ENCODE assay signal across 8 cellular contexts in the genomic region with DNA sequence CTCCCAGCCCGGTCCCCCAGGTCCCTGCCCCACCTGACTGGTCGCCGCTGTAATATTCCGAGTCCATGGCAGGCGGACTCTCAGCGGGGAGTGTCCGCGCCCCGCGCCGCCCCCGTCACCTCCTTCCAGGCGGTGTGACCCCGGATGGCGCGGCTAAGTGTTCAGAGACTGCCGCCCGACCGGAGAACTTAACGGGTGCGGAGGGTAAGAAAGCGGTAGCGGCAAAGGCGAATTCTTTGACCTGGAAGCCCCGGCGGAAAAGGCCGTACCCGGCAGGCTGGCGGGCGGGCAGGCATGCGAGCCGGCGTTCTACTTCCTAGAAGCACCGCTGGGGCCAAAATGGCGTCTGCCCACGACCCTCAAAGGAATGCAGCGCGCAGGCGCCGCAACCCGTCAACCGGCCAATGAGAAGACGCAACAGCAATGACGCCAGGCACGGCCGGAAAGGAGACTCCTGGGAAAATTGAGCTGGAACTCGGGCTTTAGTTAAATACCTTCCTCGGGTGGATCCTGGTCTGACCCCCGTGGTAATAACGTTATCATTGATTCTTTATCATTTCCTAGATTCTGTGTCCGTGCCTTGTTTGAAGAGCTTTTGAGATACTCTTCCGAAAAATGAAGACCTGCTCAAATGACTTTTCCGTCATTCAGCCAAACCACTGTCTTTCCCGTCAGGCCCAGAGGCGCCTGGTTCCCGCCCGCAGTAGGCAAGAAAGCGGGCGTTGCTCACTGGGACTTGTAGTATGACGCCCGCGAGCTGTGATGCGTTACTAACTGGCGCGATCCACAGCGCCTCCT.
DNase-seq lines count a peak whose midpoint lies in the region; ATAC-seq and TF ChIP-seq lines count a peak whose summit lies in the region.

A gene (minus strand): TSS at position 348 of the 798 bp plus-strand sequence. CDS start 281 bp downstream, at position 67.

- no peaks in the 10 kb centered on the region for H3K27me3 Mint-ChIP-seq in central memory CD8-positive, alpha-beta T cell

- H3K9me3 Mint-ChIP-seq in central memory CD8-positive, alpha-beta T cell = no peaks in the 10 kb centered on the region

- peaks cover 40% of the 10 kb centered on the region for H3K4me1 Mint-ChIP-seq in central memory CD8-positive, alpha-beta T cell

- no peak for TF ChIP-seq CTCF in AG09319 (IDR thresholded peaks at IDR 0.05; ENCODE audit: low read depth, low read length)

- DNase-seq in AG09319 (ENCODE audit: extremely low read depth, low read depth) (peak; percentile 89), NCI-H446 (lab: John Stamatoyannopoulos, UW) (peak; percentile 95 to 97), iris pigment epithelial cell (ENCODE audit: low read depth) (peak; percentile 97)
- peak; percentile 85 for DNase-seq in activated CD4-positive, CD25-positive, alpha-beta regulatory T cell treated with anti-CD3 and anti-CD28 coated beads, Interleukin-2, amount 50 U/mL, for 16 hours (ENCODE audit: low read depth, low spot score)
- peak; percentile 85 to 86 for DNase-seq in central memory CD8-positive, alpha-beta T cell (ENCODE audit: low spot score in 2 of 2)
- DNase-seq in stimulated activated CD4-positive, alpha-beta T cell treated with anti-CD3 and anti-CD28 coated beads, Interleukin-12 subunit alpha, Interleukin-12 subunit beta, amount 100 ng/mL, for 24 hours (ENCODE audit: low read depth in 2 of 2) = peak; percentile 84 to 88

- H3K4me3 Mint-ChIP-seq in central memory CD8-positive, alpha-beta T cell = peak within 1 kb of the TSS; percentile 86

- ATAC-seq in GM19025 (IDR thresholded peaks at IDR 0.05; ENCODE audit: low read depth, unreplicated experiment) (peak; percentile 88), HG03342 (IDR thresholded peaks at IDR 0.05; ENCODE audit: unreplicated experiment) (peak; percentile 85)
- ATAC-seq in central memory CD8-positive, alpha-beta T cell (replicated peaks; ENCODE audit: extremely low read depth, poor library complexity, severe bottlenecking) = peak; percentile 94

- peak within 1 kb of the TSS; percentile 96 for H3K27ac Mint-ChIP-seq in central memory CD8-positive, alpha-beta T cell (ENCODE audit: low read depth)

- H3K36me3 Mint-ChIP-seq in central memory CD8-positive, alpha-beta T cell (ENCODE audit: insufficient read depth) = peaks cover 27% of the 10 kb centered on the region

Comparison
In these comparisons a context has a peak if more than half of its experiments do, and no peak if none do; other contexts are left out.
1. Peak in every context shown above with its lines: DNase-seq and ATAC-seq.